In genomic region chr7:22435105-22435504, GRCh38 we compare ENCODE assay signal across 13 cellular contexts.
DNase-seq lines count a peak whose midpoint lies in the region; ATAC-seq and FAIRE-seq lines count a peak whose summit lies in the region.
"Had no signal": no experiment of that assay in that cellular context is flagged by ENCODE, and none has a peak within 500 bp of the region (broad histone marks: within the 10 kb centered on the region; RNA-seq: fewer than 3 reads in every experiment).

No MANE protein-coding gene starts in this region.

- ATAC-seq in activated CD8-positive, alpha-beta memory T cell treated with anti-CD3 and anti-CD28 coated beads, Interleukin-2, amount 10 ng/mL, durations not matched to agents 7 days and 5 days: peak; percentile 45
- peak; percentile 89 for ATAC-seq in HG02571 (IDR thresholded peaks at IDR 0.05; ENCODE audit: unreplicated experiment)
- peak; percentile 84 for ATAC-seq in HG03442 (IDR thresholded peaks at IDR 0.05; ENCODE audit: unreplicated experiment)
- ATAC-seq in stimulated activated memory B cell treated with anti-CD40 and anti-IgM and Interleukin-4, amounts not matched to agents 10 μg/mL and 1 μg/mL and 100 μg/mL, for 72 hours: no peak
- ATAC-seq: K562, left lung, right cardiac atrium had no signal

- H3K4me3 ChIP-seq in CD8-positive, alpha-beta memory T cell (ENCODE audit: low read length): no peak overlapping the region
- H3K4me3 ChIP-seq: K562, left lung had no signal

- no peak overlapping the region for H3K4me3 Mint-ChIP-seq in activated CD8-positive, alpha-beta memory T cell treated with anti-CD3 and anti-CD28 coated beads, Interleukin-2, amount 10 ng/mL, durations not matched to agents 7 days and 5 days
- H3K4me3 Mint-ChIP-seq in stimulated activated memory B cell treated with anti-CD40 and anti-IgM and Interleukin-4, amounts not matched to agents 10 μg/mL and 1 μg/mL and 100 μg/mL, for 72 hours: no peak overlapping the region
- H3K4me3 Mint-ChIP-seq in CD8-positive, alpha-beta memory T cell: peak overlapping the region in 2 of 7 donors; percentile 21 to 58

- CTCF ChIA-PET in activated CD8-positive, alpha-beta memory T cell treated with anti-CD3 and anti-CD28 coated beads, Interleukin-2, amount 10 ng/mL, durations not matched to agents 7 days and 5 days (lab: Charles Lee): interaction anchor here (0.7 kb wide), 1 partner anchor 1080 kb away, joined by 3 read pairs; no protein-coding TSS in a partner anchor
- CTCF ChIA-PET in CD8-positive, alpha-beta memory T cell (lab: Charles Lee): no interaction called here

- H3K27ac ChIP-seq in CD8-positive, alpha-beta memory T cell (ENCODE audit: low read depth, low read length): no peak overlapping the region
- H3K27ac ChIP-seq: left lung, RWPE1 had no signal

- POLR2A ChIA-PET in CD8-positive, alpha-beta memory T cell (lab: Charles Lee): no interaction called here

- FAIRE-seq in urothelium cell line (lab: Jason Lieb, UNC): no peak

- DNase-seq in activated CD8-positive, alpha-beta memory T cell treated with anti-CD3 and anti-CD28 coated beads, Interleukin-2, amount 10 ng/mL, durations not matched to agents 7 days and 5 days: no peak
- no peak for DNase-seq in activated CD8-positive, alpha-beta memory T cell treated with anti-CD3 and anti-CD28 coated beads, Interleukin-2, amount 50 U/mL, for 48 hours
- DNase-seq in CD8-positive, alpha-beta memory T cell: no peak
- no peak for DNase-seq in urothelium cell line (ENCODE audit: low spot score)
- DNase-seq in H4 (ENCODE audit: low spot score): no peak
- DNase-seq: aorta, left lung, right cardiac atrium had no signal

- H3K27me3 Mint-ChIP-seq in activated CD8-positive, alpha-beta memory T cell treated with anti-CD3 and anti-CD28 coated beads, Interleukin-2, amount 10 ng/mL, durations not matched to agents 7 days and 5 days: peaks cover 17% of the 10 kb centered on the region
- H3K27me3 Mint-ChIP-seq in stimulated activated memory B cell treated with anti-CD40 and anti-IgM and Interleukin-4, amounts not matched to agents 10 μg/mL and 1 μg/mL and 100 μg/mL, for 72 hours: no peaks in the 10 kb centered on the region
- H3K27me3 Mint-ChIP-seq in CD8-positive, alpha-beta memory T cell: peaks cover 3 to 7% of the 10 kb centered on the region in 2 donors

- H3K27me3 ChIP-seq in CD8-positive, alpha-beta memory T cell (ENCODE audit: insufficient read depth, low read length, poor library complexity, severe bottlenecking): no peaks in the 10 kb centered on the region
- H3K27me3 ChIP-seq: left lung had no signal

- H3K27ac Mint-ChIP-seq in activated CD8-positive, alpha-beta memory T cell treated with anti-CD3 and anti-CD28 coated beads, Interleukin-2, amount 10 ng/mL, durations not matched to agents 7 days and 5 days: no peak overlapping the region
- peak overlapping the region; percentile 14 for H3K27ac Mint-ChIP-seq in stimulated activated memory B cell treated with anti-CD40 and anti-IgM and Interleukin-4, amounts not matched to agents 10 μg/mL and 1 μg/mL and 100 μg/mL, for 72 hours
- peak overlapping the region in 2 of 8 donors; percentile 32 to 51 for H3K27ac Mint-ChIP-seq in CD8-positive, alpha-beta memory T cell

- no peaks in the 10 kb centered on the region for H3K4me1 ChIP-seq in CD8-positive, alpha-beta memory T cell (ENCODE audit: insufficient read depth, low read length)
- H3K4me1 ChIP-seq: left lung had no signal

- no peaks in the 10 kb centered on the region for H3K9me3 Mint-ChIP-seq in activated CD8-positive, alpha-beta memory T cell treated with anti-CD3 and anti-CD28 coated beads, Interleukin-2, amount 10 ng/mL, durations not matched to agents 7 days and 5 days (ENCODE audit: low read depth)
- H3K9me3 Mint-ChIP-seq in stimulated activated memory B cell treated with anti-CD40 and anti-IgM and Interleukin-4, amounts not matched to agents 10 μg/mL and 1 μg/mL and 100 μg/mL, for 72 hours: peaks cover 2% of the 10 kb centered on the region
- H3K9me3 Mint-ChIP-seq in CD8-positive, alpha-beta memory T cell: no peaks in the 10 kb centered on the region

- no peaks in the 10 kb centered on the region for H3K36me3 ChIP-seq in CD8-positive, alpha-beta memory T cell (ENCODE audit: insufficient read depth, low read length)
- H3K36me3 ChIP-seq: left lung had no signal

- peaks cover 9% of the 10 kb centered on the region for H3K4me1 Mint-ChIP-seq in activated CD8-positive, alpha-beta memory T cell treated with anti-CD3 and anti-CD28 coated beads, Interleukin-2, amount 10 ng/mL, durations not matched to agents 7 days and 5 days
- peaks cover 13% of the 10 kb centered on the region for H3K4me1 Mint-ChIP-seq in stimulated activated memory B cell treated with anti-CD40 and anti-IgM and Interleukin-4, amounts not matched to agents 10 μg/mL and 1 μg/mL and 100 μg/mL, for 72 hours
- H3K4me1 Mint-ChIP-seq in CD8-positive, alpha-beta memory T cell: peaks cover 3 to 4% (median 3%) of the 10 kb centered on the region in 3 donors

- no peaks in the 10 kb centered on the region for H3K36me3 Mint-ChIP-seq in activated CD8-positive, alpha-beta memory T cell treated with anti-CD3 and anti-CD28 coated beads, Interleukin-2, amount 10 ng/mL, durations not matched to agents 7 days and 5 days
- no peaks in the 10 kb centered on the region for H3K36me3 Mint-ChIP-seq in stimulated activated memory B cell treated with anti-CD40 and anti-IgM and Interleukin-4, amounts not matched to agents 10 μg/mL and 1 μg/mL and 100 μg/mL, for 72 hours
- no peaks in the 10 kb centered on the region for H3K36me3 Mint-ChIP-seq in CD8-positive, alpha-beta memory T cell

- H3K9me3 ChIP-seq in CD8-positive, alpha-beta memory T cell (ENCODE audit: low read length): no peaks in the 10 kb centered on the region
- H3K9me3 ChIP-seq: left lung had no signal
